28 cellular contexts compared by ENCODE assay signal in genomic region chr2:65137197-65137780, GRCh38.
"Had no signal": no experiment of that assay in that cellular context is flagged by ENCODE, and none has a peak within 500 bp of the region (broad histone marks: within the 10 kb centered on the region; RNA-seq: fewer than 3 reads in every experiment).

No MANE protein-coding gene starts in this region.

- H3K4me3 Mint-ChIP-seq: activated CD4-positive, alpha-beta memory T cell treated with anti-CD3 and anti-CD28 coated beads for 36 hours; activated CD4-positive, alpha-beta T cell treated with anti-CD3 and anti-CD28 coated beads, Interleukin-2, amount 10 ng/mL, durations not matched to agents 7 days and 5 days; activated naive CD4-positive, alpha-beta T cell treated with anti-CD3 and anti-CD28 coated beads, Interleukin-2, amount 10 ng/mL, durations not matched to agents 7 days and 5 days; activated T-cell treated with anti-CD3 and anti-CD28 coated beads, Interleukin-2, amount 50 U/mL, for 4 hours; T-cell had no signal

- H3K36me3 Mint-ChIP-seq: activated CD4-positive, alpha-beta memory T cell treated with anti-CD3 and anti-CD28 coated beads for 36 hours; activated naive CD4-positive, alpha-beta T cell treated with anti-CD3 and anti-CD28 coated beads, Interleukin-2, amount 10 ng/mL, durations not matched to agents 7 days and 5 days; activated naive CD8-positive, alpha-beta T cell treated with anti-CD3 and anti-CD28 coated beads for 36 hours; T-cell had no signal

- H3K9me3 Mint-ChIP-seq: activated CD4-positive, alpha-beta memory T cell treated with anti-CD3 and anti-CD28 coated beads for 36 hours; activated CD4-positive, alpha-beta T cell treated with anti-CD3 and anti-CD28 coated beads, Interleukin-2, amount 10 ng/mL, durations not matched to agents 7 days and 5 days; activated naive CD4-positive, alpha-beta T cell treated with anti-CD3 and anti-CD28 coated beads, Interleukin-2, amount 10 ng/mL, durations not matched to agents 7 days and 5 days; activated naive CD8-positive, alpha-beta T cell treated with anti-CD3 and anti-CD28 coated beads for 36 hours; activated T-cell treated with anti-CD3 and anti-CD28 coated beads, Interleukin-2, amount 50 U/mL, for 4 hours; T-cell had no signal

- ATAC-seq: activated T-cell treated with anti-CD3 and anti-CD28 coated beads, Interleukin-2, amount 50 U/mL, for 4 hours; Panc1; Right ventricle myocardium inferior; T-cell had no signal

- DNase-seq: activated CD4-positive, alpha-beta memory T cell treated with anti-CD3 and anti-CD28 coated beads for 36 hours; activated CD4-positive, alpha-beta T cell treated with anti-CD3 and anti-CD28 coated beads, Interleukin-2, amount 10 ng/mL, durations not matched to agents 7 days and 5 days; activated CD4-positive, CD25-positive, alpha-beta regulatory T cell; activated CD8-positive, alpha-beta memory T cell treated with anti-CD3 and anti-CD28 coated beads for 24 hours; activated gamma-delta T cell treated with Interleukin-2 at 50 U/mL for 16 hours; activated naive CD4-positive, alpha-beta T cell treated with anti-CD3 and anti-CD28 coated beads, Interleukin-2, amount 10 ng/mL, durations not matched to agents 7 days and 5 days; activated naive CD8-positive, alpha-beta T cell treated with anti-CD3 and anti-CD28 coated beads for 36 hours; activated T-cell treated with anti-CD3 and anti-CD28 coated beads, Interleukin-2, amount 50 U/mL, for 4 hours; anterior cingulate cortex; caudate nucleus; Kasumi-1; NCI-H1105 treated with DMSO at 0.1 percent for 48 hours; NCI-H1436 treated with DMSO at 0.1 percent for 48 hours; NCI-H187; NCI-H2081; NCI-H446 treated with DMSO at 0.1 percent for 48 hours; NCI-H526; NCI-H774; NK-92 treated with Interleukin-12 subunit alpha and Interleukin-12 subunit beta, amount 100 ng/mL, for 24 hours; OCI-M1; RPMI8226; T-cell; T-helper 2 cell; T1000 had no signal

- H3K27ac Mint-ChIP-seq: activated CD4-positive, alpha-beta memory T cell treated with anti-CD3 and anti-CD28 coated beads for 36 hours; activated CD4-positive, alpha-beta T cell treated with anti-CD3 and anti-CD28 coated beads, Interleukin-2, amount 10 ng/mL, durations not matched to agents 7 days and 5 days; activated naive CD4-positive, alpha-beta T cell treated with anti-CD3 and anti-CD28 coated beads, Interleukin-2, amount 10 ng/mL, durations not matched to agents 7 days and 5 days; activated naive CD8-positive, alpha-beta T cell treated with anti-CD3 and anti-CD28 coated beads for 36 hours; T-cell had no signal

- H3K4me1 Mint-ChIP-seq: activated naive CD4-positive, alpha-beta T cell treated with anti-CD3 and anti-CD28 coated beads, Interleukin-2, amount 10 ng/mL, durations not matched to agents 7 days and 5 days; activated naive CD8-positive, alpha-beta T cell treated with anti-CD3 and anti-CD28 coated beads for 36 hours; T-cell had no signal

- H3K27me3 Mint-ChIP-seq: activated CD4-positive, alpha-beta memory T cell treated with anti-CD3 and anti-CD28 coated beads for 36 hours; activated naive CD8-positive, alpha-beta T cell treated with anti-CD3 and anti-CD28 coated beads for 36 hours had no signal

- H3K27ac ChIP-seq: breast epithelium, SK-N-MC had no signal
